Comparison of ENCODE assay signal across 1 cellular context in the genomic region with DNA sequence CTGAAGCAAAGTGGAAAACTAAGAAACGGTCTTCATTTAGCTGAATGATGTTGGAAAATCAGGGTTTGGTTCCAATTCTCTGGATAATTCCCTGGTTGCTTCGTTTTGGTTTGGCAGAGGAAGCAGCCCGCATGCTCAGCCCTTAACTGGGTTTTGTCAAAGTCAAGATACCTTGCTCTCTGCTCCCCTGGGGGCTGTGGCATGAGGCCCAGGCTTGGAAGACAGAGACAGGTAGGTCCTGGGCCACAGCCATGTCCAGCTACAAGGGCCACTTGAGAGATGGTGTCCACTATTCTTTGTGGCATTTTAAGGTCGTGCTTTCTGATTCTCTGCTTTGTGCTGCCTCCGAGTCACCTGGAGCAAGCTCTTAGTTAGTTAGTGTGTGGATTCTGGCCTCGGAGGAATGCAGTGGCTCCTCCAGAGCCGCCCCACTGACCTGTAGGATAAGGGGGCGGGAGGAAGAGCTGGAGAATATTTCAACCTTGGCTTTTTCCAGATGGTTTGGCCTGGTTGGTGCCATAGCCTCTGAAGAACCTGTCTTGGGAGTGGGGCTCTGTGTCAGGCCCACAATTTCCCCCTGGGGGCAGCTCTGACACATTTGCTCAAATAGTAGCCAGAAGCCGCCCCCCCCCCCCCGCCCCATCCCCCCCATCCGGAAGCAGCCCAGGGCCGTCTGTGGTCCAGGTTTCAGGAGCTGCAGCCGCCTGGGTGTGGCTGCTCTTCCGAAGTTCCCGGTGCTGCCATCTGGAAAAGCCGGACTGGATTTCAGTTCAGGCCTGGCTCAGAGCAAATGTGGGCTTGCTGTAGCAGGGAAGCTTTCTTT.
TF ChIP-seq lines count a peak whose summit lies in the region.

No MANE protein-coding gene starts in this region.

TF ChIP-seq in SK-N-SH, 30 proteins besides CTCF, POLR2A, EP300 and RAD21 (continued from another document):
- TF ChIP-seq, protein P1, sequence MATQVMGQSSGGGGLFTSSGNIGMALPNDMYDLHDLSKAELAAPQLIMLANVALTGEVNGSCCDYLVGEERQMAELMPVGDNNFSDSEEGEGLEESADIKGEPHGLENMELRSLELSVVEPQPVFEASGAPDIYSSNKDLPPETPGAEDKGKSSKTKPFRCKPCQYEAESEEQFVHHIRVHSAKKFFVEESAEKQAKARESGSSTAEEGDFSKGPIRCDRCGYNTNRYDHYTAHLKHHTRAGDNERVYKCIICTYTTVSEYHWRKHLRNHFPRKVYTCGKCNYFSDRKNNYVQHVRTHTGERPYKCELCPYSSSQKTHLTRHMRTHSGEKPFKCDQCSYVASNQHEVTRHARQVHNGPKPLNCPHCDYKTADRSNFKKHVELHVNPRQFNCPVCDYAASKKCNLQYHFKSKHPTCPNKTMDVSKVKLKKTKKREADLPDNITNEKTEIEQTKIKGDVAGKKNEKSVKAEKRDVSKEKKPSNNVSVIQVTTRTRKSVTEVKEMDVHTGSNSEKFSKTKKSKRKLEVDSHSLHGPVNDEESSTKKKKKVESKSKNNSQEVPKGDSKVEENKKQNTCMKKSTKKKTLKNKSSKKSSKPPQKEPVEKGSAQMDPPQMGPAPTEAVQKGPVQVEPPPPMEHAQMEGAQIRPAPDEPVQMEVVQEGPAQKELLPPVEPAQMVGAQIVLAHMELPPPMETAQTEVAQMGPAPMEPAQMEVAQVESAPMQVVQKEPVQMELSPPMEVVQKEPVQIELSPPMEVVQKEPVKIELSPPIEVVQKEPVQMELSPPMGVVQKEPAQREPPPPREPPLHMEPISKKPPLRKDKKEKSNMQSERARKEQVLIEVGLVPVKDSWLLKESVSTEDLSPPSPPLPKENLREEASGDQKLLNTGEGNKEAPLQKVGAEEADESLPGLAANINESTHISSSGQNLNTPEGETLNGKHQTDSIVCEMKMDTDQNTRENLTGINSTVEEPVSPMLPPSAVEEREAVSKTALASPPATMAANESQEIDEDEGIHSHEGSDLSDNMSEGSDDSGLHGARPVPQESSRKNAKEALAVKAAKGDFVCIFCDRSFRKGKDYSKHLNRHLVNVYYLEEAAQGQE (IDR thresholded peaks at IDR 0.05; ENCODE audit: low read depth, low read length), result no peak
- TF ChIP-seq FOSL2 (IDR thresholded peaks at IDR 0.05; ENCODE audit: borderline replicate concordance, low read depth) (no peak), FOXM1 (IDR thresholded peaks at IDR 0.05; ENCODE audit: low read depth) (no peak)
